In genomic region chr11:113201055-113201818, GRCh38 we compare ENCODE assay signal across 20 cellular contexts.
DNase-seq lines count a peak whose midpoint lies in the region; ATAC-seq and TF ChIP-seq lines count a peak whose summit lies in the region.
"Had no signal": no experiment of that assay in that cellular context is flagged by ENCODE, and none has a peak within 500 bp of the region (broad histone marks: within the 10 kb centered on the region; RNA-seq: fewer than 3 reads in every experiment).

No MANE protein-coding gene starts in this region.

- no peak overlapping the region for H2BK15ac ChIP-seq in mesendoderm (replicated peaks; ENCODE audit: low read depth)

- ATAC-seq in HG02571 (IDR thresholded peaks at IDR 0.05; ENCODE audit: unreplicated experiment), result no peak

- no peak for TF ChIP-seq CTCF in lower leg skin (IDR thresholded peaks at IDR 0.05)

- no peak overlapping the region for H2BK120ac ChIP-seq in mesendoderm (ENCODE audit: low read depth, low read length)

- H3K4ac ChIP-seq in mesendoderm (ENCODE audit: low read depth, low read length), result no peak overlapping the region

- DNase-seq in Ammon's horn (ENCODE audit: low spot score), result peak; percentile 62
- peak; percentile 19 for DNase-seq in NCI-H1105 treated with DMSO at 0.1 percent for 48 hours (lab: John Stamatoyannopoulos, UW)
- DNase-seq in mesendoderm, result peak; percentile 55
- no peak for DNase-seq in lower leg skin (ENCODE audit: low spot score in 2 of 2)
- DNase-seq in activated naive CD4-positive, alpha-beta T cell treated with Interleukin-2 at 50 U/mL for 16 hours, result no peak
- no peak for DNase-seq in NCI-H2029 (lab: John Stamatoyannopoulos, UW)
- DNase-seq: activated CD4-positive, alpha-beta memory T cell treated with anti-CD3 and anti-CD28 coated beads for 36 hours; CD4-positive, alpha-beta memory T cell; EL; Karpas-422; left ventricle myocardium inferior; NCI-H1436; NCI-H524 treated with DMSO at 0.1 percent for 48 hours; Peyer's patch; stomach; SW 1271; uterus had no signal

- WGBS in mesendoderm (ENCODE audit: extremely low coverage, insufficient coverage, low lambda C conversion rate), result no CpG with 5 or more reads among the region's 12 CpGs
- WGBS in lower leg skin, 2 donors, result 78 to 82% methylated on average over 12 of the region's 12 CpGs

- H3K27ac ChIP-seq in angular gyrus (ENCODE audit: low read depth, low read length) (peak overlapping the region; percentile 14), mesendoderm (ENCODE audit: low read depth, low read length) (no peak overlapping the region)
- H3K27ac ChIP-seq: left ventricle myocardium inferior, Peyer's patch, stomach had no signal

- TF ChIP-seq POLR2A in lower leg skin (IDR thresholded peaks at IDR 0.05), result no peak

- H3K4me2 ChIP-seq in mesendoderm (ENCODE audit: low read length), result no peak overlapping the region

- no peak overlapping the region for H2BK5ac ChIP-seq in mesendoderm (ENCODE audit: low read length)

- no peaks in the 10 kb centered on the region for H3K27me3 ChIP-seq in mesendoderm (ENCODE audit: insufficient read depth, low read length, poor library complexity)
- H3K27me3 ChIP-seq: Peyer's patch, stomach, uterus had no signal

- no peak overlapping the region for H3K18ac ChIP-seq in mesendoderm (ENCODE audit: low read length)

- no peak overlapping the region for H4K8ac ChIP-seq in mesendoderm (ENCODE audit: low read depth, low read length)

- H3K4me3 ChIP-seq in mesendoderm (ENCODE audit: low read length), result no peak overlapping the region
- no peak overlapping the region for H3K4me3 ChIP-seq in lower leg skin (ENCODE audit: low read depth, poor library complexity, severe bottlenecking)
- H3K4me3 ChIP-seq: HAP-1, left ventricle myocardium inferior, Peyer's patch, stomach, uterus had no signal

- no peak overlapping the region for H2AK5ac ChIP-seq in mesendoderm (ENCODE audit: low read length)

- no peak overlapping the region for H3K56ac ChIP-seq in mesendoderm (ENCODE audit: low read length)

- no peak overlapping the region for H4K5ac ChIP-seq in mesendoderm (ENCODE audit: low read length)

- no peak overlapping the region for H3K9ac ChIP-seq in mesendoderm (ENCODE audit: low read length)

- intact Hi-C loops in lower leg skin (cut with DNase I; ENCODE audit: low total_unique reads), result no loop called here

- no peaks in the 10 kb centered on the region for H3K36me3 ChIP-seq in mesendoderm (ENCODE audit: control insufficient read depth, insufficient read depth, low read length)
- H3K36me3 ChIP-seq: HAP-1, Peyer's patch, uterus had no signal

- H3K23ac ChIP-seq in mesendoderm (ENCODE audit: low read length), result no peak overlapping the region

- H3K79me2 ChIP-seq in mesendoderm (ENCODE audit: control insufficient read depth, insufficient read depth, low read length), result no peaks in the 10 kb centered on the region

- no peaks in the 10 kb centered on the region for H3K4me1 ChIP-seq in mesendoderm (ENCODE audit: control insufficient read depth, low read depth, low read length)
- H3K4me1 ChIP-seq: HAP-1, Peyer's patch, uterus had no signal

- no peaks in the 10 kb centered on the region for H3K79me1 ChIP-seq in mesendoderm (ENCODE audit: low read length)

Comparison
In these comparisons a context has a peak if more than half of its experiments do, and no peak if none do; other contexts are left out.
1. DNase-seq: peak in Ammon's horn (single experiment), NCI-H1105 treated with DMSO at 0.1 percent for 48 hours (single experiment) and mesendoderm (single experiment); none in lower leg skin (0 of 2), activated naive CD4-positive, alpha-beta T cell treated with Interleukin-2 at 50 U/mL for 16 hours (single experiment) and NCI-H2029 (single experiment).